8 cellular contexts compared by ENCODE assay signal in genomic region chr14:23237772-23238594, GRCh38. TPM values are rescaled to one million over a fixed set of nuclear protein-coding genes. Genes with fewer than 3 reads are reported as not detected.
A peak's percentile ranks its signal among the peaks of the same experiment; 100 is the strongest.
DNase-seq lines count a peak whose midpoint lies in the region; ATAC-seq and TF ChIP-seq lines count a peak whose summit lies in the region.

A gene with protein sequence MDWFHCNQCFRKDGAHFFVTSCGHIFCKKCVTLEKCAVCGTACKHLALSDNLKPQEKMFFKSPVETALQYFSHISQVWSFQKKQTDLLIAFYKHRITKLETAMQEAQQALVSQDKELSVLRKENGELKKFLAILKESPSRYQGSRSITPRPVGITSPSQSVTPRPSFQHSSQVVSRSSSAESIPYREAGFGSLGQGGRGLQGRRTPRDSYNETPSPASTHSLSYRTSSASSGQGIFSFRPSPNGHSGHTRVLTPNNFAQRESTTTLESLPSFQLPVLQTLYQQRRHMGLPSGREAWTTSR (plus strand): TSS chr14:23237936. CDS start chr14:23240346, 2,410 bp downstream.

- no peaks in the 10 kb centered on the region for H3K36me3 ChIP-seq in left lung

- H3K27me3 ChIP-seq in left lung: no peaks in the 10 kb centered on the region

- peak within 1 kb of the TSS in 1 of 2 donors; percentile 28 for H3K4me3 ChIP-seq in left lung

- no peak within 1 kb of the TSS for H3K27ac ChIP-seq in left lung

- ATAC-seq in HG02870 (IDR thresholded peaks at IDR 0.05; ENCODE audit: unreplicated experiment) (peak; percentile 75), left lung (peak; percentile 100), HG03565 (IDR thresholded peaks at IDR 0.05; ENCODE audit: unreplicated experiment) (no peak)

- H3K4me1 ChIP-seq in left lung: peaks cover 0 to 8% of the 10 kb centered on the region in 2 donors

- no peak for TF ChIP-seq CTCF in left lung (IDR thresholded peaks at IDR 0.05)

- H3K9me3 ChIP-seq in left lung: no peaks in the 10 kb centered on the region

- DNase-seq in DMS53 (lab: John Stamatoyannopoulos, UW) (peak; percentile 96), NCI-H526 (lab: John Stamatoyannopoulos, UW) (peak; percentile 41 to 95), dermis microvascular lymphatic vessel endothelial cell (ENCODE audit: low read depth in 2 of 2) (peak; percentile 43 to 73), left lung (peak; percentile 93 to 99)
- DNase-seq in activated CD4-positive, alpha-beta T cell treated with anti-CD3 and anti-CD28 coated beads, Interleukin-2, amount 50 U/mL, for 4 hours: peak; percentile 77 to 80
- DNase-seq in stimulated activated CD4-positive, alpha-beta T cell treated with anti-CD3 and anti-CD28 coated beads, Interleukin-1b, Interleukin-23, amount 100 ng/mL, for 4 hours (ENCODE audit: low read depth in 2 of 2): peak; percentile 79 to 84

- intact Hi-C loops in left lung (cut with DNase I): no loop called here

RNA-seq across cellular contexts. Expression of the gene that starts here (rescaled TPM):
- total RNA-seq in dermis microvascular lymphatic vessel endothelial cell (not detected in 2 replicates), left lung (not detected)

Comparison
In these comparisons a context has a peak if more than half of its experiments do, and no peak if none do; other contexts are left out.
1. Peak in DNase-seq in dermis microvascular lymphatic vessel endothelial cell; RNA of the gene not detected or under 1 TPM.
2. Peak in DNase-seq and ATAC-seq in left lung; RNA of the gene not detected or under 1 TPM.